Comparison of ENCODE assay signal across 8 cellular contexts in the genomic region with DNA sequence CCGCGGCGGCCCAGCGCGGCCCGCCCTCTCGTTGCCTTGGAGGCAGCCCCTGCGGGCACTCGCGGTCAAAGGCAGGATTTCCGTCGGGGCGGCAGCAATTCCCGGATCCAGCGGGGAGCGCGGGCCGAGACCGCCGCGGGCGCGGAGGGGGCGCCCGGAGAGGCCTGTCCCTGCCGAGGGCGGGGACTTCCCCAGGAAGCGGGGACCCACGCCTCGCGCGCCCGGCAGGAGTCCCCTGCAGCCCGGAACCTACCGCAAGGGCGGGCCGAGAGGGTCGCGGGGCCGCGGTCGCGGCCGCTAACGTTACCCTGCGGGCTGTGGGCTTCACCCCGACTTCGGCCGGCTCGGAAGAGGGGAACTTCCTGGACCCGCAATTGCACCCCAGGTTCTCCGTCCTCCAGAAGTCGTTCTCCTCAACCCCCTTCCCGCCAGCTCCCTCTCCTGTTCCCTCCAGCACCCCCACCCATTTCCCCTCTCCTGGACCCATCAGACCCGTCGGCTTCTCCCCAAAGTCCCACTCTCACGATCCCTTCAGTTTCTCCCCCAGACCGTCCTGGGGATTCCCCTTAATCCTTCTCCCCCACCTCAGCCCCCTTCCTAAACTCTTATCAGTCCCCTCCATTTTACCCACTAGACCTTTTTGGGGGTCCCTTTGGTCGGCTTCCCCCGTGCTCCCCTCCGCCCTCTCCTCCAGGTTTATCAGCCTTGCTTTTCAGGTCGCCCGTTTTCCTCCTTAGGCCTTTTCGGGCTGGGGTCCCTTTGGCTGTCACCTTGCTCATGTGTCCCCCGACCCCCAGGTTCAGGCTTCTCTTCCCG. TPM values are rescaled to one million over a fixed set of nuclear protein-coding genes. Genes with fewer than 3 reads are reported as not detected.
A peak's percentile ranks its signal among the peaks of the same experiment; 100 is the strongest.
DNase-seq lines count a peak whose midpoint lies in the region; ATAC-seq and TF ChIP-seq lines count a peak whose summit lies in the region.

No MANE protein-coding gene starts in this region.

- no peaks in the 10 kb centered on the region for H3K36me3 ChIP-seq in psoas muscle (ENCODE audit: insufficient read depth in 1 of 2, low read depth in 1 of 2)

- WGBS in psoas muscle, 3 donors: 6 to 9% (median 8%) methylated on average over 33 to 66 of the region's 66 CpGs

- ATAC-seq in Right ventricle myocardium superior (ENCODE audit: poor library complexity) (peak; percentile 72), psoas muscle (peak; percentile 39 to 62 (median 46)), HG02798 (IDR thresholded peaks at IDR 0.05; ENCODE audit: poor library complexity, unreplicated experiment) (no peak), GM21515 (IDR thresholded peaks at IDR 0.05; ENCODE audit: unreplicated experiment) (no peak), GM18867 (IDR thresholded peaks at IDR 0.05; ENCODE audit: unreplicated experiment) (no peak)

- H3K27ac ChIP-seq in psoas muscle: peak overlapping the region; percentile 41

- H3K4me3 ChIP-seq in psoas muscle: peak overlapping the region; percentile 60

- no peaks in the 10 kb centered on the region for H3K9me3 ChIP-seq in psoas muscle

- DNase-seq in activated T-cell treated with anti-CD3 and anti-CD28 coated beads for 1 hour (ENCODE audit: low read depth) (peak; percentile 31), activated T-cell treated with anti-CD3 and anti-CD28 coated beads for 4 hours (no peak), Right ventricle myocardium superior (peak; percentile 77), psoas muscle (peak; percentile 58 to 74)
- peak; percentile 32 for DNase-seq in activated effector memory CD4-positive, alpha-beta T cell treated with Interleukin-2 at 50 U/mL for 16 hours

- intact Hi-C loops in Right ventricle myocardium superior (cut with DNase I) (no loop called here), psoas muscle (cut with DNase I) (no loop called here)

- TF ChIP-seq CTCF in psoas muscle (IDR thresholded peaks at IDR 0.05): no peak

- H3K4me1 ChIP-seq in psoas muscle: peaks cover 6% of the 10 kb centered on the region

- peaks cover 0 to 15% (median 7%) of the 10 kb centered on the region in 3 donors for H3K27me3 ChIP-seq in psoas muscle (ENCODE audit: insufficient read depth in 3 of 3, low read length in 2 of 3)

RNA-seq across cellular contexts. Expression of a gene that starts 0.6 kb away (rescaled TPM):
- total RNA-seq in Right ventricle myocardium superior (3.7 TPM), psoas muscle (1 to 10 TPM; 1.3 to 3.5 (median 3.1) TPM)
- 1 to 10 TPM; 1.7 to 3.8 (median 2.0) TPM for polyA plus RNA-seq in psoas muscle

RNA-seq across cellular contexts. Expression of a gene that starts 30.4 kb away (rescaled TPM):
- total RNA-seq in Right ventricle myocardium superior (47.4 TPM), psoas muscle (10 to 100 TPM; 35.9 to 65.2 (median 59.0) TPM)
- 10 to 100 TPM in 1 of 3 donors, 1 to 10 TPM in 2; 6.4 to 19.8 (median 9.7) TPM for polyA plus RNA-seq in psoas muscle

RNA-seq across cellular contexts. Expression of a gene that starts 37.6 kb away (rescaled TPM):
- 29.2 TPM for total RNA-seq in Right ventricle myocardium superior
- 10 to 100 TPM in 3 of 4 donors, 1 to 10 TPM in 1; 7.8 to 25.8 (median 15.3) TPM for total RNA-seq in psoas muscle
- polyA plus RNA-seq in psoas muscle: 10 to 100 TPM; 13.9 to 20.9 (median 18.8) TPM

Comparison
In these comparisons a context has a peak if more than half of its experiments do, and no peak if none do; other contexts are left out.
1. ATAC-seq: peak in Right ventricle myocardium superior (single experiment) and psoas muscle (4 of 4); none in HG02798 (single experiment), GM21515 (single experiment) and GM18867 (single experiment).